In the genomic region with DNA sequence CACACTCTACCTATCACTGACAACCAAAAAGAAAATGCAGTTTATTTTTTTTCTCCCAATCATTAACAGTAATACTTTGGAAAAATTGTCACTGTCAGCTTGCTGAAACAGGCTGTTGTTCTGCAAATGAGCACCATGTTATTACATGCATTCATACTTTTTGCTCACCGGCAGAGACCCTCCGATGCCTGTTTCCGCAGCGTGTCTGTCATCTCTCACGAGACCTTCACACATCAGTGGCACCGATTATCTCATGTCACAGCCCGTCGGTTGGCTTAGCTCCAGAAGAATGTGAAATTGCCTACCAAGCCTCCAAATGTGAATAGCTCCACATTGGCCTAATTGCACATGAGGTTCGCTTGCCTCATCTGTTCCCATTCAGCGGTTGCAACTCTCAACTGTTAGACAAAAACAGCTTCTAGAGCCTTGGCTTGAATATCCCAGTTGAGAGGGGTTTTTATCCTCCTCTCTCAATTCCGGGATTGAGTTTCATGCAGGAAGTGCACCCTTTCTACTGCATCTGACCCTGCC, we compare ENCODE assay signal across 24 cellular contexts.
"Had no signal": no experiment of that assay in that cellular context is flagged by ENCODE, and none has a peak within 500 bp of the region (broad histone marks: within the 10 kb centered on the region; RNA-seq: fewer than 3 reads in every experiment).

No MANE protein-coding gene starts in this region.

- DNase-seq: activated CD4-positive, alpha-beta T cell treated with anti-CD3 and anti-CD28 coated beads for 1 hour; activated CD8-positive, alpha-beta memory T cell treated with anti-CD3 and anti-CD28 coated beads for 24 hours; activated CD8-positive, alpha-beta memory T cell treated with anti-CD3 and anti-CD28 coated beads, Interleukin-2, amount 50 U/mL, for 4 hours; activated naive CD4-positive, alpha-beta T cell; activated T-cell treated with anti-CD3 and anti-CD28 coated beads, Interleukin-2, amount 50 U/mL, for 24 hours; adrenal gland; effector memory CD4-positive, alpha-beta T cell; foreskin melanocyte; kidney glomerular epithelial cell; left ventricle myocardium superior; mammary epithelial cell; midbrain; ovary; psoas muscle; stimulated activated CD4-positive, alpha-beta T cell treated with anti-CD3 and anti-CD28 coated beads, Interleukin-4, amount 100 ng/mL, for 24 hours; stimulated activated naive CD8-positive, alpha-beta T cell treated with anti-CD3 and anti-CD28 coated beads, Interleukin-15, Interleukin-2, amounts not matched to agents 100 U/mL and 50 U/mL, for 24 hours; upper lobe of right lung had no signal

- H3K27me3 ChIP-seq: adrenal gland, hepatocyte, neutrophil, ovary, upper lobe of right lung had no signal

- H3K4me1 ChIP-seq: adrenal gland, psoas muscle, upper lobe of right lung had no signal

- H3K36me3 ChIP-seq: adrenal gland, neutrophil, ovary, upper lobe of right lung had no signal

- FAIRE-seq: astrocyte, colon had no signal

- H3K9me3 ChIP-seq: adrenal gland, neutrophil, ovary, psoas muscle, upper lobe of right lung had no signal

- ATAC-seq: activated T-helper 17 cell treated with anti-CD3 and anti-CD28 coated beads, Interleukin-2, amount 50 U/mL, for 72 hours; left ventricle myocardium superior; natural killer cell treated with Interleukin-12 subunit alpha and Interleukin-12 subunit beta and Interleukin-15 and Interleukin-18, amount 100 ng/mL, for 72 hours; psoas muscle; right cardiac atrium; stimulated activated naive CD8-positive, alpha-beta T cell treated with anti-CD3 and anti-CD28 coated beads, Interleukin-15, Interleukin-2, amounts not matched to agents 100 U/mL and 50 U/mL, for 24 hours; upper lobe of right lung had no signal

- H3K27ac ChIP-seq: adrenal gland, hepatocyte, neutrophil, ovary, psoas muscle, upper lobe of right lung had no signal

- H3K4me3 ChIP-seq: adrenal gland, hepatocyte, ovary, psoas muscle, upper lobe of right lung had no signal
